In the genomic region with DNA sequence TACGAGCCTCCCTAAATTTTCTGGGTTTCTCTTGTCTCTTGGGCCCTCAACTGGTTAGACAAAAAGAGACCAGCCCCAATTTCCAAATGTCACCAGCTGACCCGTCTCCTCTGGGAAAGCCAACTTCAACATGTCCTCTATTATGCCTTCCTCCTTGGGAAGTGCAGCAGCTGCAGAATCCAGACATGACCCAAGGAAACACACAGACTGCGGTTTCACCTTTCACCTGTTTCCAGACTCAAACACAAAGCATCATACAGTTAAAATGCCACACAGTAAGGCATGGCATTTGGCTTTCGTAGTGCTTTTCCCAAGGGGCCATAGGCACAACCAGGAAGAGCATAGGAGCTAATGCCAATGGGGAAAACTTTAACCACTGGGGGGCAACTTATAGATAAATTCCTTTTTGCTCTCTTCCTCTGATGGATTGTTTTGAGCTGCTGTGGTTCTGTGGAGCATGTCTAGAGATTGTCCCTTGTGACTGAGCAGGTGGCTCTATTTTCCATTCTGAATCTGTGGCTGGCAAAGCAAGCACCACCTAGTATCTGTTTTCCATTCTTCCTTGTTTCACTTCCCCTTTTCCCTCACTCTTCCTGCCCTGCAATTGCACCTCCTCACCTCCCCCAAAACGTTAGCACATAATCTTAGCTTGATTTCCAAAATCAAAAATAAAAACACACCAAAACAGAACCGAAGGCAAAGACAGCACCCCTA, we compare ENCODE assay signal across 1 cellular context.
TF ChIP-seq lines count a peak whose summit lies in the region.

No MANE protein-coding gene starts in this region.

TF ChIP-seq in H1, 55 proteins besides CTCF, POLR2A, EP300 and RAD21:
- no peak for TF ChIP-seq SP2 (IDR thresholded peaks at IDR 0.05; ENCODE audit: low read length)
- TF ChIP-seq SP4 (IDR thresholded peaks at IDR 0.05; ENCODE audit: low read length) = no peak
- TF ChIP-seq EGR1 (IDR thresholded peaks at IDR 0.05; ENCODE audit: borderline replicate concordance, low read depth, low read length) = no peak
- no peak for TF ChIP-seq POU5F1 (IDR thresholded peaks at IDR 0.05; ENCODE audit: low read depth, low read length)
- TF ChIP-seq JUN (IDR thresholded peaks at IDR 0.05; ENCODE audit: low read depth, low read length) = no peak
- TF ChIP-seq KDM4A (IDR thresholded peaks at IDR 0.05; ENCODE audit: low read depth, low read length, severe bottlenecking) = no peak
- no peak for TF ChIP-seq HDAC2 (IDR thresholded peaks at IDR 0.05; ENCODE audit: borderline replicate concordance in 1 of 2, low read depth in 2 of 2, low read length in 2 of 2)
- no peak for TF ChIP-seq CEBPB (IDR thresholded peaks at IDR 0.05; ENCODE audit: low read depth, low read length)
- TF ChIP-seq BRCA1 (IDR thresholded peaks at IDR 0.05; ENCODE audit: low read depth, low read length) = no peak
- no peak for TF ChIP-seq EZH2 (IDR thresholded peaks at IDR 0.05; ENCODE audit: low read depth, low read length, severe bottlenecking)
- no peak for TF ChIP-seq CBX5 (IDR thresholded peaks at IDR 0.05; ENCODE audit: low read depth, low read length)
- TF ChIP-seq SAP30 (IDR thresholded peaks at IDR 0.05; ENCODE audit: insufficient read depth, insufficient replicate concordance, low read length) = no peak
- TF ChIP-seq NRF1 (IDR thresholded peaks at IDR 0.05; ENCODE audit: low read depth, low read length) = no peak
- no peak for TF ChIP-seq KDM5A (IDR thresholded peaks at IDR 0.05; ENCODE audit: low read length)
- no peak for TF ChIP-seq RFX5 (IDR thresholded peaks at IDR 0.05; ENCODE audit: borderline replicate concordance, low read depth, low read length)
- no peak for TF ChIP-seq TAF1 (IDR thresholded peaks at IDR 0.05; ENCODE audit: low read depth, low read length)
- no peak for TF ChIP-seq JUND (IDR thresholded peaks at IDR 0.05; ENCODE audit: low read length)
- no peak for TF ChIP-seq MAFK (IDR thresholded peaks at IDR 0.05; ENCODE audit: low read depth, low read length)
- no peak for TF ChIP-seq POLR2AphosphoS5 (IDR thresholded peaks at IDR 0.05; ENCODE audit: low read depth, low read length)
TF ChIP-seq in H1: peak in this region for 0.
